ENCODE assay signal across 22 cellular contexts in the genomic region with DNA sequence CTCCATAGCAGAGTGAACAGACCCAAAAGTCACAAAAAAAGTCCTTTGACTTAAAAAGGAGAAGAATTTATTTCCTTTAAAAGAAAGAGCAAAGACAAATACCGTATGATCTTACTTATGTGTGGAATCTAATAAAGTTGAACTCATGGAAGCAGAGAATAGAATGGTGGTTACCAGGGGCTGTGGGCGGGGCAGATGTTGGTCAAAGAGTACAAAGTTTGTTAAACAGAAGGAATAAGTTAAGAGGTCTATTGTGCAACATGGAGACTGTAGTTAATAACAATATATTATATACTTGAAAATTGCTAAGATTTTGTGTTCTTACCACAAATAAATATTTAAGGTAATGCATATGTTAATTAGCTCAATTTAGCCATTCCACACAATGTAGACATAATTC.
"Had no signal": no experiment of that assay in that cellular context is flagged by ENCODE, and none has a peak within 500 bp of the region (broad histone marks: within the 10 kb centered on the region; RNA-seq: fewer than 3 reads in every experiment).

No MANE protein-coding gene starts in this region.

- H3K9ac ChIP-seq: KMS-11, SK-N-SH had no signal

- H3K9me3 ChIP-seq: SK-N-SH had no signal

- DNase-seq: Kasumi-1, MV-4-11, NCI-H1048, NCI-H1105 treated with DMSO at 0.1 percent for 48 hours, NCI-H1436, NCI-H187, NCI-H2029, NCI-H2081 treated with DMSO at 0.1 percent for 48 hours, NCI-H2171, NCI-H226, NCI-H446, NCI-H510A, NCI-H524 treated with DMSO at 0.1 percent for 48 hours, NCI-H69, NCI-H774, SHP77, SK-N-SH, SW 1271 had no signal

- H3K27ac ChIP-seq: KMS-11, RWPE1 had no signal

- H3K4me3 ChIP-seq: K562 had no signal

- H3K4me2 ChIP-seq: KMS-11, SK-N-SH had no signal

- ATAC-seq: K562, Panc1 had no signal
